ENCODE assay signal across 17 cellular contexts in the genomic region with DNA sequence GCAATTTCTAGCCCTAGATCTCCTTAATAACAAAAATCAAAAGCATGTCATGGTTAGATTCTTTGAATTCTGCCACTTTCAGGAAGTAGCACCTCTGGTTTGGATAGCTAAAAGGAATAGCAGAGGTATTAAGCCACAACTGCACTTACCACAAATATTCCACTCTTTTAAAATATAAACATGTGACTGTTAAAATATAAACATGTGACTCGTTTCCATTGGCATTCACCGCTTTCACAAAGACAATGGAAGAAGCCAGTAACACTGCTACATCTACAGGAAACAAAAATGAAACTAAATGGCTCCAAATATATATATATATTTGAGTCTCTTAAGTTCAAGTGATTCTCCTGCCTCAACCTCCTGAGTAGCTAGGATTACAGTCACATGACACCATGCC.
DNase-seq lines count a peak whose midpoint lies in the region; ATAC-seq and TF ChIP-seq lines count a peak whose summit lies in the region.
"Had no signal": no experiment of that assay in that cellular context is flagged by ENCODE, and none has a peak within 500 bp of the region (broad histone marks: within the 10 kb centered on the region; RNA-seq: fewer than 3 reads in every experiment).

No MANE protein-coding gene starts in this region.

- H3K79me2 ChIP-seq in DND-41 (ENCODE audit: insufficient read depth, low read length) (no peaks in the 10 kb centered on the region), PC-3 (ENCODE audit: low read length) (no peaks in the 10 kb centered on the region)

- H3K4me3 ChIP-seq in DND-41 (ENCODE audit: low read depth in 1 of 2, low read length in 2 of 2): no peak overlapping the region
- H3K4me3 ChIP-seq in PC-3 (ENCODE audit: low read length): no peak overlapping the region
- H3K4me3 ChIP-seq in epithelial cell of esophagus (ENCODE audit: low read length): no peak overlapping the region
- H3K4me3 ChIP-seq in right cardiac atrium (ENCODE audit: low read length): no peak overlapping the region
- H3K4me3 ChIP-seq: heart left ventricle, stomach had no signal

- no peaks in the 10 kb centered on the region for H4K20me1 ChIP-seq in DND-41 (ENCODE audit: insufficient read depth, low read length)
- no peaks in the 10 kb centered on the region for H4K20me1 ChIP-seq in PC-3 (ENCODE audit: low read length)

- H2AFZ ChIP-seq in DND-41 (ENCODE audit: low read depth, low read length) (no peak overlapping the region), PC-3 (ENCODE audit: low read length) (no peak overlapping the region)

- H3K9me3 ChIP-seq in DND-41 (ENCODE audit: insufficient read depth, low read length, severe bottlenecking): no peaks in the 10 kb centered on the region
- no peaks in the 10 kb centered on the region for H3K9me3 ChIP-seq in PC-3 (ENCODE audit: low read length)
- no peaks in the 10 kb centered on the region for H3K9me3 ChIP-seq in right cardiac atrium (ENCODE audit: control insufficient read depth, low read length)
- H3K9me3 ChIP-seq: heart left ventricle, sigmoid colon, stomach had no signal

- peaks cover 5% of the 10 kb centered on the region; the same call in 1 of the 2 replicates for H3K4me1 ChIP-seq in DND-41 (ENCODE audit: insufficient read depth, low read length)
- 0 out of 2 replicates have a peak, but pooled peaks cover 6% of the 10 kb centered on the region for H3K4me1 ChIP-seq in PC-3 (ENCODE audit: insufficient read depth, low read length)
- no peaks in the 10 kb centered on the region for H3K4me1 ChIP-seq in right cardiac atrium (ENCODE audit: control insufficient read depth, insufficient read depth, low read length)

- peak; percentile 24; the same call in 1 of the 3 replicates for ATAC-seq in DND-41 (ENCODE audit: insufficient read depth, low read depth)
- ATAC-seq in PC-3: 0 out of 2 replicates have a peak, but pooled peaks have one; percentile 20
- ATAC-seq in HG03025 (IDR thresholded peaks at IDR 0.05; ENCODE audit: low FRiP score, unreplicated experiment): no peak
- no peak for ATAC-seq in right cardiac atrium
- ATAC-seq: heart left ventricle, natural killer cell had no signal

- DNase-seq in DND-41: no peak
- DNase-seq in PC-3: peak; percentile 5
- peak; percentile 22 for DNase-seq in epithelial cell of esophagus (ENCODE audit: low read depth)
- peak; percentile 76 for DNase-seq in renal cortical epithelial cell (ENCODE audit: low read depth)
- no peak for DNase-seq in NOMO-1 treated with dmso at 0.1 percent for 144 hours (lab: John Stamatoyannopoulos, UW; ENCODE audit: unreplicated experiment)
- no peak for DNase-seq in germinal center (ENCODE audit: low spot score)
- no peak for DNase-seq in right cardiac atrium
- DNase-seq: activated T-cell treated with anti-CD3 and anti-CD28 coated beads for 4 hours; amygdala; effector memory CD4-positive, alpha-beta T cell; heart left ventricle; natural killer cell; NCI-H1105; NCI-H345; sigmoid colon; stomach had no signal

- no peak for TF ChIP-seq CTCF in DND-41 (IDR thresholded peaks at IDR 0.05; ENCODE audit: borderline replicate concordance, extremely low read depth, low read length, poor library complexity, severe bottlenecking)
- TF ChIP-seq CTCF in PC-3 (conservative IDR thresholded peaks at IDR 0.05; ENCODE audit: low read depth, low read length): no peak
- no peak for TF ChIP-seq CTCF in epithelial cell of esophagus (IDR thresholded peaks at IDR 0.05; ENCODE audit: insufficient read depth, low read depth, low read length, missing control alignments)

- intact Hi-C loops in PC-3 (cut with micrococcal nuclease) (no loop called here), right cardiac atrium (cut with DNase I) (no loop called here)

- H3K9ac ChIP-seq in DND-41 (ENCODE audit: low read depth, low read length) (no peak overlapping the region), PC-3 (ENCODE audit: low read length) (no peak overlapping the region)

- POLR2A ChIA-PET in PC-3 (lab: Charles Lee; ENCODE audit: unreplicated experiment): no interaction called here

- H3K4me2 ChIP-seq in DND-41 (ENCODE audit: insufficient read depth, low read length): no peak overlapping the region
- no peak overlapping the region for H3K4me2 ChIP-seq in PC-3 (ENCODE audit: low read length)

- CTCF ChIA-PET in PC-3 (lab: Charles Lee): no interaction called here

- WGBS in right cardiac atrium: 73% methylated on average over 2 of the region's 2 CpGs

- H3K9me2 ChIP-seq in PC-3 (replicated peaks; ENCODE audit: low read length): no peaks in the 10 kb centered on the region

- H3K36me3 ChIP-seq in DND-41 (ENCODE audit: insufficient read depth, low read length) (no peaks in the 10 kb centered on the region), PC-3 (ENCODE audit: low read depth, low read length) (no peaks in the 10 kb centered on the region)
- H3K36me3 ChIP-seq: heart left ventricle, sigmoid colon, stomach had no signal

- BruUV-seq in PC-3 (replicated peaks; lab: Mats Ljungman, UMichigan): no TSS peak

- H3K27ac ChIP-seq in DND-41 (ENCODE audit: low read length) (no peak overlapping the region), PC-3 (ENCODE audit: low read length) (no peak overlapping the region), right cardiac atrium (ENCODE audit: low read length) (no peak overlapping the region)
- H3K27ac ChIP-seq: heart left ventricle, stomach had no signal

- H3F3A ChIP-seq in PC-3 (ENCODE audit: low read length, unreplicated experiment): no peaks in the 10 kb centered on the region

- H3K27me3 ChIP-seq in DND-41 (ENCODE audit: insufficient read depth, low read length, poor library complexity): no peaks in the 10 kb centered on the region
- H3K27me3 ChIP-seq in PC-3 (ENCODE audit: low read length): no peaks in the 10 kb centered on the region
- no peaks in the 10 kb centered on the region for H3K27me3 ChIP-seq in right cardiac atrium (ENCODE audit: control insufficient read depth, insufficient read depth)
- H3K27me3 ChIP-seq: heart left ventricle, sigmoid colon, stomach had no signal

Comparison
In these comparisons a context has a peak if more than half of its experiments do, and no peak if none do; other contexts are left out.
1. ATAC-seq: peak in DND-41 (single experiment) and PC-3 (single experiment); none in HG03025 (single experiment) and right cardiac atrium (0 of 2).
2. DNase-seq: peak in PC-3 (single experiment), epithelial cell of esophagus (single experiment) and renal cortical epithelial cell (single experiment); none in DND-41 (single experiment), NOMO-1 treated with dmso at 0.1 percent for 144 hours (single experiment), germinal center (single experiment) and right cardiac atrium (0 of 3).